12 cellular contexts compared by ENCODE assay signal in the genomic region with DNA sequence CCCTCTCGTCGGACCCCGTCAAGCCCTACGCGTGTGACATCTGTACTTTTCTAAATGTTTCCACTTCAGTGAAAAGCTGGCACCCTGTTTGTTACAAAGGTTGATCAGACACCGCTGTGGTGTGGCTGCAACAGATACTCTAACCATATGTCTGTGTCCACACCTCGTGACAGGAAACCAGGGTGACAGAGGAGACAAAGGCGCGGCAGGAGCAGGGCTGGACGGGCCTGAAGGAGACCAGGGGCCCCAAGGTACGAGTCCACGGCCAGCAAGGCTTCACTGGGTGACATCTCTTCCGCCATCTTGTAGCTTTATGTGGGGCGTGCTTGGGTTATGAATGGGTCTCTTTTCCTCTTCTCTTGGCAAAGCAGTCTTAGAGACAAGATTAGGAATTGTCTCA. TPM values are rescaled to one million over a fixed set of nuclear protein-coding genes. Genes with fewer than 3 reads are reported as not detected.
A peak's percentile ranks its signal among the peaks of the same experiment; 100 is the strongest.
DNase-seq lines count a peak whose midpoint lies in the region; ATAC-seq, FAIRE-seq and TF ChIP-seq lines count a peak whose summit lies in the region.
"Had no signal": no experiment of that assay in that cellular context is flagged by ENCODE, and none has a peak within 500 bp of the region (broad histone marks: within the 10 kb centered on the region; RNA-seq: fewer than 3 reads in every experiment).

No MANE protein-coding gene starts in this region.

- peak overlapping the region; percentile 20; the same call in 1 of the 2 replicates for H2AFZ ChIP-seq in KMS-11 (ENCODE audit: low read depth)

- no peak for TF ChIP-seq POLR2A in GM12891 (IDR thresholded peaks at IDR 0.05; ENCODE audit: low read depth, low read length)

- no peaks in the 10 kb centered on the region for H4K20me1 ChIP-seq in KMS-11 (ENCODE audit: insufficient read depth)

- ATAC-seq in GM18858 (IDR thresholded peaks at IDR 0.05; ENCODE audit: unreplicated experiment), result peak; percentile 50
- ATAC-seq in GM21526 (IDR thresholded peaks at IDR 0.05; ENCODE audit: low FRiP score, unreplicated experiment), result peak; percentile 46
- ATAC-seq in left colon, result peak; percentile 77

- H3K27ac ChIP-seq in KMS-11, result peak overlapping the region; percentile 96

- peak overlapping the region; percentile 75 for H3K4me2 ChIP-seq in KMS-11

- peak overlapping the region; percentile 63; the same call in 1 of the 2 replicates for H3K9ac ChIP-seq in KMS-11

- TF ChIP-seq CTCF in KMS-11 (conservative IDR thresholded peaks at IDR 0.05; ENCODE audit: low read depth, low read length), result no peak

- FAIRE-seq in GM12891 (lab: Jason Lieb, UNC), result no peak
- FAIRE-seq: endometrium had no signal

- H3K27me3 ChIP-seq in KMS-11 (ENCODE audit: insufficient read depth, low read depth), result no peaks in the 10 kb centered on the region

- no peaks in the 10 kb centered on the region for H3K36me3 ChIP-seq in KMS-11 (ENCODE audit: insufficient read depth)

- DNase-seq in left colon (peak; percentile 54 to 78), SW480 (ENCODE audit: low spot score) (no peak), hypothalamus (lab: John Stamatoyannopoulos, UW) (no peak), GM12891 (ENCODE audit: insufficient read length, low spot score) (no peak)
- no peak for DNase-seq in stimulated activated CD4-positive, alpha-beta T cell treated with anti-CD3 and anti-CD28 coated beads, Interleukin-4, amount 100 ng/mL, for 1 hour
- DNase-seq: activated CD4-positive, alpha-beta T cell treated with anti-CD3 and anti-CD28 coated beads, Interleukin-2, amount 50 U/mL, for 4 hours; NCI-H1436 had no signal

- H3K4me3 ChIP-seq in KMS-11 (IDR thresholded peaks at IDR 0.05; ENCODE audit: insufficient read depth, low read depth, low read length), result no peak overlapping the region

- H3K79me2 ChIP-seq in KMS-11 (ENCODE audit: insufficient read depth, low read depth), result no peaks in the 10 kb centered on the region

- peaks cover 35% of the 10 kb centered on the region for H3K4me1 ChIP-seq in KMS-11 (ENCODE audit: low read depth, poor library complexity, severe bottlenecking)
- H3K4me1 ChIP-seq: Caco-2 had no signal

- intact Hi-C loops in left colon (cut with DNase I, micrococcal nuclease), result no loop called here

TF ChIP-seq in GM12891, 5 proteins besides CTCF, POLR2A, EP300 and RAD21:
- no peak for TF ChIP-seq POLR2AphosphoS5 (IDR thresholded peaks at IDR 0.05; ENCODE audit: low read depth, low read length)
- no peak for TF ChIP-seq PAX5 (IDR thresholded peaks at IDR 0.05; ENCODE audit: insufficient read depth, low read length, severe bottlenecking)
- TF ChIP-seq SPI1 (IDR thresholded peaks at IDR 0.05; ENCODE audit: low read depth, low read length), result no peak
- no peak for TF ChIP-seq TAF1 (IDR thresholded peaks at IDR 0.05; ENCODE audit: low read depth, low read length)
- no peak for TF ChIP-seq POU2F2 (IDR thresholded peaks at IDR 0.05; ENCODE audit: low read depth, low read length)

RNA-seq across cellular contexts. Expression of gene COL9A3, which starts 21.7 kb away (rescaled TPM):
- total RNA-seq in left colon, result 1 to 10 TPM; 2.3 to 2.8 TPM
- polyA plus RNA-seq in GM12891 (2012; ENCODE audit: low read depth, missing spikeins), result 1.6 TPM

RNA-seq across cellular contexts. Expression of gene TCFL5, which starts 23.1 kb away (rescaled TPM):
- 1 to 10 TPM; 5.9 to 6.5 TPM for total RNA-seq in left colon
- 9.5 TPM for polyA plus RNA-seq in GM12891 (2012; ENCODE audit: low read depth, missing spikeins)

RNA-seq across cellular contexts. Expression of gene OGFR, which starts 33.9 kb away (rescaled TPM):
- total RNA-seq in left colon, result 10 to 100 TPM; 39.5 to 41.0 TPM
- 25.8 TPM for polyA plus RNA-seq in GM12891 (2012; ENCODE audit: low read depth, missing spikeins)

RNA-seq across cellular contexts. Expression of gene MRGBP, which starts 42.2 kb away (rescaled TPM):
- 10 to 100 TPM in 1 of 2 donors, 1 to 10 TPM in 1; 8.1 to 10.6 TPM for total RNA-seq in left colon
- 8.8 TPM for polyA plus RNA-seq in GM12891 (2012; ENCODE audit: low read depth, missing spikeins)

Comparison
In these comparisons a context has a peak if more than half of its experiments do, and no peak if none do; other contexts are left out.
1. DNase-seq: peak in left colon (2 of 2); none in stimulated activated CD4-positive, alpha-beta T cell treated with anti-CD3 and anti-CD28 coated beads, Interleukin-4, amount 100 ng/mL, for 1 hour (single experiment), SW480 (single experiment), hypothalamus (0 of 51) and GM12891 (single experiment).
2. Peak in every context shown above with its lines, with median percentiles within 50 percentile points of each other: ATAC-seq.